In the genomic region with DNA sequence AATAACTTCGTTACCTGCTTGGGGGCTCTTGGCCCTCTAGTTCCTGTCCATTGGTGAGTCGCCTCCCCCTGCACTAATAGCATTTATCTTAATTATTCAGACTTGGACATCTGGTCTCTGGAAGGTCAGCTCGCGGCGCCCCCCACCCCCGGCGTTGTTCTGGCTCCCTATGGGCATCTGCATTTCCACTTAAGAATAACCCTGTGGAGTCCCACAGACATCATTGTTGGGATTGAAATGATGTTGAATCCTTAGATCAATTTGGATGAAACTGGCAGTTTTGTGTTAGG, we compare ENCODE assay signal across 19 cellular contexts.
"Had no signal": no experiment of that assay in that cellular context is flagged by ENCODE, and none has a peak within 500 bp of the region (broad histone marks: within the 10 kb centered on the region; RNA-seq: fewer than 3 reads in every experiment).

No MANE protein-coding gene starts in this region.

- H3K4me1 Mint-ChIP-seq: memory B cell, natural killer cell, T-cell had no signal

- H3K27ac ChIP-seq: breast epithelium, left ventricle myocardium inferior, psoas muscle, testis, upper lobe of right lung, VCaP had no signal

- H3K36me3 Mint-ChIP-seq: memory B cell, natural killer cell, T-cell had no signal

- H3K27ac Mint-ChIP-seq: activated CD8-positive, alpha-beta T cell treated with anti-CD3 and anti-CD28 coated beads for 36 hours; activated naive CD4-positive, alpha-beta T cell treated with anti-CD3 and anti-CD28 coated beads for 36 hours; memory B cell; natural killer cell; stimulated activated naive CD8-positive, alpha-beta T cell treated with anti-CD3 and anti-CD28 coated beads, Interleukin-15, Interleukin-2, amounts not matched to agents 100 ng/mL and 50 ng/mL, for 24 hours; T-cell had no signal

- H3K9me3 ChIP-seq: breast epithelium, left ventricle myocardium inferior, psoas muscle, testis, upper lobe of right lung had no signal

- H3K27me3 Mint-ChIP-seq: activated CD8-positive, alpha-beta T cell treated with anti-CD3 and anti-CD28 coated beads for 36 hours; stimulated activated naive CD8-positive, alpha-beta T cell treated with anti-CD3 and anti-CD28 coated beads, Interleukin-15, Interleukin-2, amounts not matched to agents 100 ng/mL and 50 ng/mL, for 24 hours had no signal

- H3K4me3 Mint-ChIP-seq: activated CD8-positive, alpha-beta T cell treated with anti-CD3 and anti-CD28 coated beads for 36 hours; activated naive CD4-positive, alpha-beta T cell treated with anti-CD3 and anti-CD28 coated beads for 36 hours; memory B cell; natural killer cell; stimulated activated naive CD8-positive, alpha-beta T cell treated with anti-CD3 and anti-CD28 coated beads, Interleukin-15, Interleukin-2, amounts not matched to agents 100 ng/mL and 50 ng/mL, for 24 hours; T-cell had no signal

- H3K4me3 ChIP-seq: breast epithelium, left ventricle myocardium inferior, psoas muscle, testis, upper lobe of right lung had no signal

- DNase-seq: activated CD8-positive, alpha-beta T cell treated with anti-CD3 and anti-CD28 coated beads for 36 hours; activated naive CD4-positive, alpha-beta T cell treated with anti-CD3 and anti-CD28 coated beads for 36 hours; amygdala; foreskin fibroblast; left ventricle myocardium inferior; natural killer cell; occipital lobe; psoas muscle; stimulated activated CD4-positive, alpha-beta T cell treated with anti-CD3 and anti-CD28 coated beads, Interleukin-12 subunit alpha, Interleukin-12 subunit beta, amount 100 ng/mL, for 4 hours; T1000; testis had no signal

- H3K9me3 Mint-ChIP-seq: activated CD8-positive, alpha-beta T cell treated with anti-CD3 and anti-CD28 coated beads for 36 hours; activated naive CD4-positive, alpha-beta T cell treated with anti-CD3 and anti-CD28 coated beads for 36 hours; memory B cell; natural killer cell; stimulated activated naive CD8-positive, alpha-beta T cell treated with anti-CD3 and anti-CD28 coated beads, Interleukin-15, Interleukin-2, amounts not matched to agents 100 ng/mL and 50 ng/mL, for 24 hours; T-cell had no signal

- H3K27me3 ChIP-seq: breast epithelium, testis had no signal

- H3K36me3 ChIP-seq: breast epithelium, left ventricle myocardium inferior, upper lobe of right lung had no signal

- ATAC-seq: activated CD8-positive, alpha-beta T cell treated with anti-CD3 and anti-CD28 coated beads for 36 hours; esophagus mucosa; natural killer cell; psoas muscle; sciatic nerve; T-cell; upper lobe of right lung had no signal

- H3K4me1 ChIP-seq: breast epithelium, left ventricle myocardium inferior, psoas muscle, testis, upper lobe of right lung had no signal
